In the genomic region with DNA sequence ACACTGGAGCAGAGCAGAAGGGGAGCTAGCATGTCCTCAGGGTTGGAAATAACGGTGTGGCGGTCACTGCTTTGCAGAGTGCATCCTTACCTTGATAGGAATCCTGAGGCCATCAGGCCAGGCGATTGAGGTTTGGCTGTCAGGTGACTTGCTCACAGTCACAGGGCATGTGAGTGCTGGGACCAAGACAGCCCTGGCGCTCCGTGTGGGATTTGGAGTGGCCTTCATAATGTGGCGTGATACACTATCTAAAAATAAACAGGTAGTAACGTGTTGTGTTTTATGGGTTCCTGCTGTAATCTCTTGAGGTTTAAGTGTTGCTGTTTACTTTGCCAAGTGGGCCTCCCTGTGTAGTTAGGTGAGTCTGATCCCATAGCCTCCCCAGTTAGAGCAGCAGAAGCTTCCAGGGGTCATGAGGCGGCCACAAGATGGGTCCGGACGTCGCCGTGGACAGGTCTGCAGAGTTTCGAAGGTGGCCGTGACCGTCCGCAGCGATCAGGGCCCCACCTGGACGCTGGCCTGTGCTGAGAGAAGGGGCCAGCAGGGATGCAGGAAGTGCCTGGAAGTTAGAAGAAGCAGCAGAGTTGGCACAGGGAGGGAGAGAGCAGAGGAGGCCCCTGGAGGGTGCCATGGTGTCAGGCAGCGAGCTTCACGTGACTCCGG, we compare ENCODE assay signal across 16 cellular contexts. TPM values are rescaled to one million over a fixed set of nuclear protein-coding genes. Genes with fewer than 3 reads are reported as not detected.
DNase-seq lines count a peak whose midpoint lies in the region; ATAC-seq and TF ChIP-seq lines count a peak whose summit lies in the region.
"Had no signal": no experiment of that assay in that cellular context is flagged by ENCODE, and none has a peak within 500 bp of the region (broad histone marks: within the 10 kb centered on the region; RNA-seq: fewer than 3 reads in every experiment).

No MANE protein-coding gene starts in this region.

- H3K27ac Mint-ChIP-seq in activated T-cell treated with anti-CD3 and anti-CD28 coated beads, Interleukin-2, amount 50 U/mL, for 24 hours, result no peak overlapping the region
- no peak overlapping the region for H3K27ac Mint-ChIP-seq in activated T-cell treated with anti-CD3 and anti-CD28 coated beads, Interleukin-2, amount 50 U/mL, for 72 hours
- H3K27ac Mint-ChIP-seq in endothelial cell (ENCODE audit: unreplicated experiment), result peak overlapping the region; percentile 80
- H3K27ac Mint-ChIP-seq in MCF 10A (ENCODE audit: low read depth, unreplicated experiment), result no peak overlapping the region

- H3K27me3 Mint-ChIP-seq in activated T-cell treated with anti-CD3 and anti-CD28 coated beads, Interleukin-2, amount 50 U/mL, for 24 hours, result no peaks in the 10 kb centered on the region
- no peaks in the 10 kb centered on the region for H3K27me3 Mint-ChIP-seq in activated T-cell treated with anti-CD3 and anti-CD28 coated beads, Interleukin-2, amount 50 U/mL, for 72 hours (ENCODE audit: low read depth)
- H3K27me3 Mint-ChIP-seq in endothelial cell (ENCODE audit: unreplicated experiment), result peaks cover 8% of the 10 kb centered on the region
- H3K27me3 Mint-ChIP-seq in MCF 10A (ENCODE audit: insufficient read depth, unreplicated experiment), result no peaks in the 10 kb centered on the region

- CTCF ChIA-PET in MCF 10A (lab: Yijun Ruan, JAX), result interaction anchor here (0.6 kb wide), 1 partner anchor 154 kb away, joined by 3 read pairs; no protein-coding TSS in a partner anchor

- ATAC-seq in activated T-cell treated with anti-CD3 and anti-CD28 coated beads, Interleukin-2, amount 50 U/mL, for 72 hours (replicated peaks in 1 of 2), result no peak
- ATAC-seq in mucosa of descending colon (peak; percentile 10), GM21619 (IDR thresholded peaks at IDR 0.05; ENCODE audit: unreplicated experiment) (no peak)
- ATAC-seq: activated T-cell treated with anti-CD3 and anti-CD28 coated beads, Interleukin-2, amount 50 U/mL, for 4 hours; GM12878 had no signal

- H3K4me3 Mint-ChIP-seq in activated T-cell treated with anti-CD3 and anti-CD28 coated beads, Interleukin-2, amount 50 U/mL, for 24 hours, result no peak overlapping the region
- H3K4me3 Mint-ChIP-seq in activated T-cell treated with anti-CD3 and anti-CD28 coated beads, Interleukin-2, amount 50 U/mL, for 72 hours, result no peak overlapping the region
- H3K4me3 Mint-ChIP-seq in endothelial cell (ENCODE audit: unreplicated experiment), result peak overlapping the region; percentile 27
- H3K4me3 Mint-ChIP-seq in MCF 10A (ENCODE audit: unreplicated experiment), result no peak overlapping the region
- H3K4me3 Mint-ChIP-seq: activated T-cell treated with anti-CD3 and anti-CD28 coated beads, Interleukin-2, amount 50 U/mL, for 4 hours had no signal

- DNase-seq in activated T-cell treated with anti-CD3 and anti-CD28 coated beads, Interleukin-2, amount 50 U/mL, for 24 hours, result peak; percentile 5
- no peak for DNase-seq in activated T-cell treated with anti-CD3 and anti-CD28 coated beads, Interleukin-2, amount 50 U/mL, for 72 hours
- DNase-seq in endothelial cell (ENCODE audit: low spot score) (no peak), mucosa of descending colon (peak in 1 of 3 donors; percentile 14), MCF 10A (ENCODE audit: unreplicated experiment) (no peak), NCI-H1694 treated with DMSO at 0.1 percent for 48 hours (lab: John Stamatoyannopoulos, UW) (no peak), DMS 273 (lab: John Stamatoyannopoulos, UW; ENCODE audit: unreplicated experiment) (no peak)
- DNase-seq: activated CD4-positive, alpha-beta T cell treated with anti-CD3 and anti-CD28 coated beads for 1 hour; activated T-cell treated with anti-CD3 and anti-CD28 coated beads, Interleukin-2, amount 50 U/mL, for 4 hours; glutamatergic neuron; NCI-H2081 treated with DMSO at 0.1 percent for 48 hours; OCI-M1 had no signal

- H3K4me1 ChIP-seq in mucosa of descending colon (ENCODE audit: low read depth), result no peaks in the 10 kb centered on the region
- H3K4me1 ChIP-seq: ascending aorta had no signal

- no peaks in the 10 kb centered on the region for H3K4me1 Mint-ChIP-seq in activated T-cell treated with anti-CD3 and anti-CD28 coated beads, Interleukin-2, amount 50 U/mL, for 24 hours (ENCODE audit: low read depth)
- no peaks in the 10 kb centered on the region for H3K4me1 Mint-ChIP-seq in activated T-cell treated with anti-CD3 and anti-CD28 coated beads, Interleukin-2, amount 50 U/mL, for 72 hours (ENCODE audit: low read depth)
- H3K4me1 Mint-ChIP-seq in endothelial cell (ENCODE audit: unreplicated experiment) (peaks cover 63% of the 10 kb centered on the region), MCF 10A (ENCODE audit: insufficient read depth, unreplicated experiment) (no peaks in the 10 kb centered on the region)

- TF ChIP-seq CTCF in endothelial cell (IDR thresholded peaks at IDR 0.05; ENCODE audit: unreplicated experiment), result no peak
- TF ChIP-seq CTCF in mucosa of descending colon (IDR thresholded peaks at IDR 0.05), result no peak
- TF ChIP-seq CTCF in MCF 10A (IDR thresholded peaks at IDR 0.05; ENCODE audit: unreplicated experiment), result no peak

- H3K9me3 Mint-ChIP-seq in activated T-cell treated with anti-CD3 and anti-CD28 coated beads, Interleukin-2, amount 50 U/mL, for 24 hours, result no peaks in the 10 kb centered on the region
- H3K9me3 Mint-ChIP-seq in activated T-cell treated with anti-CD3 and anti-CD28 coated beads, Interleukin-2, amount 50 U/mL, for 72 hours, result no peaks in the 10 kb centered on the region
- H3K9me3 Mint-ChIP-seq in endothelial cell (ENCODE audit: unreplicated experiment) (no peaks in the 10 kb centered on the region), MCF 10A (ENCODE audit: unreplicated experiment) (no peaks in the 10 kb centered on the region)
- H3K9me3 Mint-ChIP-seq: activated T-cell treated with anti-CD3 and anti-CD28 coated beads, Interleukin-2, amount 50 U/mL, for 4 hours had no signal

- POLR2A ChIA-PET in MCF 10A (lab: Yijun Ruan, JAX), result interaction anchor here (0.6 kb wide), 2 partner anchors 13 to 18 kb away, joined by 4 read pairs; no protein-coding TSS in a partner anchor

- intact Hi-C loops in mucosa of descending colon (cut with DNase I, micrococcal nuclease), result no loop called here
- intact Hi-C loops in MCF 10A (cut with micrococcal nuclease), result no loop called here

- no peaks in the 10 kb centered on the region for H3K9me3 ChIP-seq in mucosa of descending colon
- H3K9me3 ChIP-seq: ascending aorta, upper lobe of left lung had no signal

- H3K36me3 Mint-ChIP-seq in activated T-cell treated with anti-CD3 and anti-CD28 coated beads, Interleukin-2, amount 50 U/mL, for 24 hours (ENCODE audit: low read depth), result peaks cover 10% of the 10 kb centered on the region
- H3K36me3 Mint-ChIP-seq in activated T-cell treated with anti-CD3 and anti-CD28 coated beads, Interleukin-2, amount 50 U/mL, for 72 hours (ENCODE audit: insufficient read depth in 2 of 2), result peaks cover 0 to 1% of the 10 kb centered on the region in 2 donors
- H3K36me3 Mint-ChIP-seq in endothelial cell (ENCODE audit: low read depth, unreplicated experiment), result peaks cover 51% of the 10 kb centered on the region
- peaks cover 12% of the 10 kb centered on the region for H3K36me3 Mint-ChIP-seq in MCF 10A (ENCODE audit: insufficient read depth, unreplicated experiment)

- no TSS peak for BruUV-seq in MCF 10A (replicated peaks; lab: Mats Ljungman, UMichigan)

- H3K36me3 ChIP-seq in mucosa of descending colon (ENCODE audit: low read depth), result no peaks in the 10 kb centered on the region

- no peak overlapping the region for H3K4me3 ChIP-seq in mucosa of descending colon
- H3K4me3 ChIP-seq: ascending aorta, GM12878, upper lobe of left lung had no signal

RNA-seq across cellular contexts. Expression of a gene that starts 27.7 kb away (rescaled TPM):
- 10 to 100 TPM; 16.9 to 18.5 TPM for total RNA-seq in activated T-cell treated with anti-CD3 and anti-CD28 coated beads, Interleukin-2, amount 50 U/mL, for 72 hours
- 116 TPM for total RNA-seq in endothelial cell (ENCODE audit: unreplicated experiment)
- total RNA-seq in mucosa of descending colon, result 10 to 100 TPM; 16.4 to 28.9 (median 16.8) TPM
- 28.3 and 36.0 TPM in 2 replicates for total RNA-seq in MCF 10A (2022)
